Comparison of ENCODE assay signal across 8 cellular contexts in the genomic region with DNA sequence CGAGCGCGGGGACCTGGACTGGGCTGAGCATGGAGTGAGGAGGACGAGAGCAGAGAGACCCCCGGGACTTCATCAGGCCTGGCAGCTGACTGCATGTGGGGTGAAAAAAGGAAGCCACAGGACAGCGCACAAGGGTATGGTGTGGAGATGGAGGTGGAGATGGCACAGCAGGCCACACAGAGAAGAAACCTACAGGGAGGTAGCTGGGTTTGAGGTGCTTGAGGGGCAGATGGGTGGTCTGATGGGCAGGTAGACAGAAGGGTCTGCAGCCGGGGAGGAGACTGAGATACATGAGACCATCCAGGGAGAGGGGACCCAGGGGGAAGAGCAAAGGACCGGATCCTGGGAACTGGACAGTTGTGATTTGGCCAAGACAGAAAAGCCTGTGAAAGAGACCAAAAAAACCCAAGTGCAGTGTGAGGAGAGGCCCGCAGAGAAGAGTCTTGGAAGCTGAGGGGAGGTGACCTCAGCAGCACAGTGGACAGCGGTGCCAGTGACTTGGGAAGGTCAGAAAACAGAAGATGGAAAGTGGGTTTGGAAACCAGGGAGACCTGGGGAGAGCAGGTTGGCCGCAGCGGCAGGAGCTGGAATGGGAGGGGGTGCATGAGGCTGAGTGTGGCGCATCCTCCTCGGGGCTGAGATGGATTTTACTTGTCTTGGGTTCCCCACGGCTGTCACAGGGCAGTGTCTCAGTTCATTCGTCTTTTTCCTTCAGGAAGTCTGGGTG. TPM values are rescaled to one million over a fixed set of nuclear protein-coding genes. Genes with fewer than 3 reads are reported as not detected.
DNase-seq lines count a peak whose midpoint lies in the region; TF ChIP-seq lines count a peak whose summit lies in the region.

No MANE protein-coding gene starts in this region.

- H3K27me3 ChIP-seq in ascending aorta (no peaks in the 10 kb centered on the region), iPS-18a (ENCODE audit: control insufficient read depth, insufficient read depth, low read length) (peaks cover 10% of the 10 kb centered on the region)

- TF ChIP-seq CTCF in ascending aorta (IDR thresholded peaks at IDR 0.05), result no peak

- peak overlapping the region; percentile 84 to 92 for H3K27ac ChIP-seq in ascending aorta
- no peak overlapping the region for H3K27ac ChIP-seq in iPS-18a (ENCODE audit: low read length)

- intact Hi-C loops in ascending aorta (cut with DNase I), result loop anchor here (5.0 kb wide), 1 partner anchor 64 kb away; no protein-coding TSS in a partner anchor

- peak overlapping the region; percentile 50 to 74 for H3K4me3 ChIP-seq in ascending aorta
- H3K4me3 ChIP-seq in iPS-18a (ENCODE audit: low read length), result peak overlapping the region; percentile 87
- H3K4me3 ChIP-seq in skeletal muscle cell (ENCODE audit: low read depth, low read length), result peak overlapping the region; percentile 57

- H3K9ac ChIP-seq in iPS-18a (ENCODE audit: low read length), result peak overlapping the region; percentile 71

- H3K36me3 ChIP-seq in ascending aorta (peaks cover 2 to 16% of the 10 kb centered on the region in 2 donors), iPS-18a (ENCODE audit: control insufficient read depth, low read depth, low read length) (peaks cover 16% of the 10 kb centered on the region)

- H3K9me3 ChIP-seq in ascending aorta (no peaks in the 10 kb centered on the region), iPS-18a (ENCODE audit: control insufficient read depth, low read depth, low read length) (no peaks in the 10 kb centered on the region)

- DNase-seq in G401 (ENCODE audit: low spot score) (peak; percentile 62), ascending aorta (ENCODE audit: low spot score in 2 of 2) (no peak), skeletal muscle cell (ENCODE audit: low read depth) (no peak), iPS-NIHi7 (ENCODE audit: extremely low spot score) (no peak), hippocampal formation (lab: John Stamatoyannopoulos, UW) (no peak), NCI-H774 (lab: John Stamatoyannopoulos, UW) (no peak), NCI-H510A treated with DMSO at 0.1 percent for 48 hours (lab: John Stamatoyannopoulos, UW) (no peak)

- in situ Hi-C loops in G401 (cut with HindIII; ENCODE audit: low sequenced_read_pairs), result no loop called here

- H3K4me1 ChIP-seq in ascending aorta, result peaks cover 0 to 3% of the 10 kb centered on the region in 2 donors
- H3K4me1 ChIP-seq in iPS-18a (ENCODE audit: control insufficient read depth, low read depth, low read length), result peaks cover 4% of the 10 kb centered on the region

RNA-seq across cellular contexts. Expression of a gene that starts 5.5 kb away (rescaled TPM):
- total RNA-seq in G401 (2014; rRNA removed; shearing (Covaris generic)), result not detected in 2 replicates
- 72.7 TPM for total RNA-seq in ascending aorta

RNA-seq across cellular contexts. Expression of a gene that starts 7.8 kb away (rescaled TPM):
- total RNA-seq in G401 (2014; rRNA removed; shearing (Covaris generic)), result not detected in 2 replicates
- total RNA-seq in ascending aorta, result 285 TPM

Comparison
In these comparisons a context has a peak if more than half of its experiments do, and no peak if none do; other contexts are left out.
1. RNA of a gene that starts 5.5 kb away (total RNA-seq): 72.7 TPM in ascending aorta (single experiment); not detected in G401; every median in the first group is over 10 times any median in the second.
2. RNA of a gene that starts 7.8 kb away (total RNA-seq): 285 TPM in ascending aorta (single experiment); not detected in G401; every median in the first group is over 100 times any median in the second.
3. Peak in every context shown above with its lines, with median percentiles within 50 percentile points of each other: H3K4me3 ChIP-seq.